Comparison of ENCODE assay signal across 1 cellular context in genomic region chr17:82351713-82352488, GRCh38.
TF ChIP-seq lines count a peak whose summit lies in the region.

No MANE protein-coding gene starts in this region.

TF ChIP-seq in Ishikawa, 13 proteins besides CTCF, POLR2A, EP300 and RAD21 (continued from another document):
- TF ChIP-seq TEAD4 (IDR thresholded peaks at IDR 0.05) = no peak; the same call in 1 of the 2 replicates
